Comparison of ENCODE assay signal across 8 cellular contexts in genomic region chr5:132489871-132490483, GRCh38. TPM values are rescaled to one million over a fixed set of nuclear protein-coding genes. Genes with fewer than 3 reads are reported as not detected.
DNase-seq lines count a peak whose midpoint lies in the region; ATAC-seq and TF ChIP-seq lines count a peak whose summit lies in the region.

No MANE protein-coding gene starts in this region.

- peak overlapping the region; percentile 98 for H3K27ac Mint-ChIP-seq in activated T-helper 17 cell treated with anti-CD3 and anti-CD28 coated beads, Interleukin-2, amount 50 U/mL, for 72 hours
- no peak overlapping the region for H3K27ac Mint-ChIP-seq in neural progenitor cell

- peak overlapping the region; percentile 92 for H3K9ac ChIP-seq in GM23248
- no peak overlapping the region for H3K9ac ChIP-seq in neural progenitor cell

- peaks cover under 1% of the 10 kb centered on the region; the same call in 1 of the 2 replicates for H3F3A ChIP-seq in GM23248 (ENCODE audit: insufficient read depth)
- peaks cover 10% of the 10 kb centered on the region for H3F3A ChIP-seq in neural progenitor cell (ENCODE audit: low read depth)

- H3K4me1 Mint-ChIP-seq in activated T-helper 17 cell treated with anti-CD3 and anti-CD28 coated beads, Interleukin-2, amount 50 U/mL, for 72 hours = peaks cover 51% of the 10 kb centered on the region
- peaks cover 10% of the 10 kb centered on the region for H3K4me1 Mint-ChIP-seq in neural progenitor cell

- H3K79me2 ChIP-seq in GM23248 (ENCODE audit: insufficient read depth) (peaks cover 29% of the 10 kb centered on the region), neural progenitor cell (ENCODE audit: low read depth) (no peaks in the 10 kb centered on the region)

- H3K9me3 ChIP-seq in GM23248 (ENCODE audit: low read depth) (no peaks in the 10 kb centered on the region), KOPT-K1 (ENCODE audit: insufficient read depth, low read length, poor library complexity, severe bottlenecking) (no peaks in the 10 kb centered on the region), neural progenitor cell (ENCODE audit: low read depth) (no peaks in the 10 kb centered on the region)

- H3K27me3 ChIP-seq in GM23248 (replicated peaks; ENCODE audit: insufficient read depth) (no peaks in the 10 kb centered on the region), neural progenitor cell (peaks cover 57% of the 10 kb centered on the region)

- H3K9me3 Mint-ChIP-seq in activated T-helper 17 cell treated with anti-CD3 and anti-CD28 coated beads, Interleukin-2, amount 50 U/mL, for 72 hours = no peaks in the 10 kb centered on the region
- no peaks in the 10 kb centered on the region for H3K9me3 Mint-ChIP-seq in neural progenitor cell

- H3K9me2 ChIP-seq in GM23248 (ENCODE audit: insufficient read depth) = no peaks in the 10 kb centered on the region

- TF ChIP-seq CTCF in GM12872 (IDR thresholded peaks at IDR 0.05; ENCODE audit: insufficient read depth, low read depth, low read length) (peak; percentile 27; the same call in 1 of the 3 replicates), fibroblast of pulmonary artery (IDR thresholded peaks at IDR 0.05; ENCODE audit: low read length, missing control alignments) (peak; percentile 12), neural progenitor cell (IDR thresholded peaks at IDR 0.05) (no peak)

- H2AFZ ChIP-seq in GM23248 (peak overlapping the region; percentile 67; the same call in 1 of the 2 replicates), neural progenitor cell (replicated peaks) (peak overlapping the region; percentile 81)

- H3K4me1 ChIP-seq in GM23248 (ENCODE audit: insufficient read depth) (peaks cover under 1% of the 10 kb centered on the region), neural progenitor cell (no peaks in the 10 kb centered on the region)

- H3K4me2 ChIP-seq in GM23248 (ENCODE audit: unreplicated experiment) (peak overlapping the region; percentile 86), neural progenitor cell (peak overlapping the region; percentile 97)

- DNase-seq in GM23248 (peak; percentile 80), fibroblast of pulmonary artery (ENCODE audit: low read depth) (peak; percentile 52), neural progenitor cell (ENCODE audit: low spot score) (peak; percentile 62), GF-D8 (lab: John Stamatoyannopoulos, UW) (no peak), NCI-H1694 treated with DMSO at 0.1 percent for 48 hours (lab: John Stamatoyannopoulos, UW) (no peak)

- H3K36me3 ChIP-seq in GM23248 (ENCODE audit: low read depth) = peaks cover 23% of the 10 kb centered on the region
- peaks cover 51% of the 10 kb centered on the region for H3K36me3 ChIP-seq in KOPT-K1 (ENCODE audit: insufficient read depth, low read length)
- H3K36me3 ChIP-seq in neural progenitor cell = no peaks in the 10 kb centered on the region

- peaks cover 64% of the 10 kb centered on the region for H3K36me3 Mint-ChIP-seq in activated T-helper 17 cell treated with anti-CD3 and anti-CD28 coated beads, Interleukin-2, amount 50 U/mL, for 72 hours (ENCODE audit: low read depth)
- H3K36me3 Mint-ChIP-seq in neural progenitor cell = no peaks in the 10 kb centered on the region

- ATAC-seq in activated T-helper 17 cell treated with anti-CD3 and anti-CD28 coated beads, Interleukin-2, amount 50 U/mL, for 72 hours (replicated peaks) = peak; percentile 2

- H3K4me3 ChIP-seq in GM23248 (peak overlapping the region; percentile 91), fibroblast of pulmonary artery (replicated peaks; ENCODE audit: low read depth, low read length) (peak overlapping the region; percentile 71), neural progenitor cell (peak overlapping the region; percentile 55)

- H4K20me1 ChIP-seq in GM23248 (ENCODE audit: insufficient read depth) (peaks cover 7% of the 10 kb centered on the region; the same call in 1 of the 2 replicates), neural progenitor cell (ENCODE audit: low read depth) (peaks cover 3% of the 10 kb centered on the region)

- no peaks in the 10 kb centered on the region for H3K27me3 Mint-ChIP-seq in activated T-helper 17 cell treated with anti-CD3 and anti-CD28 coated beads, Interleukin-2, amount 50 U/mL, for 72 hours
- H3K27me3 Mint-ChIP-seq in neural progenitor cell (ENCODE audit: insufficient read depth, low read depth) = peaks cover 29% of the 10 kb centered on the region

- 1 to 2% methylated on average over 34 to 48 of the region's 65 CpGs for WGBS in GM23248 (ENCODE audit: low coverage in 1 of 2, low lambda C conversion rate in 2 of 2, missing lambda C conversion rate in 2 of 2), 2 experiments

- H3K27ac ChIP-seq in GM23248 = peak overlapping the region; percentile 88
- peak overlapping the region; percentile 96 for H3K27ac ChIP-seq in KOPT-K1 (ENCODE audit: low read depth, low read length, poor library complexity, severe bottlenecking)
- H3K27ac ChIP-seq in neural progenitor cell = no peak overlapping the region

- peak overlapping the region; percentile 96 for H3K4me3 Mint-ChIP-seq in activated T-helper 17 cell treated with anti-CD3 and anti-CD28 coated beads, Interleukin-2, amount 50 U/mL, for 72 hours
- peak overlapping the region; percentile 83 for H3K4me3 Mint-ChIP-seq in neural progenitor cell

- in situ Hi-C loops in GM23248 (cut with MboI) = no loop called here

RNA-seq across cellular contexts. Expression of gene IRF1, which starts 0.6 kb away (rescaled TPM):
- total RNA-seq in GM23248 (2014; rRNA removed; shearing (Covaris generic)) = 6.2 and 10.4 TPM in 2 replicates
- 21.7 and 22.2 TPM in 2 replicates for polyA plus RNA-seq in GM23248 (2016; fragmentation: Nextera tagmentation; extraction: Ambion mirVana)
- 100 to 1,000 TPM; 125 to 174 TPM for total RNA-seq in activated T-helper 17 cell treated with anti-CD3 and anti-CD28 coated beads, Interleukin-2, amount 50 U/mL, for 72 hours
- total RNA-seq in neural progenitor cell (ENCODE audit: low replicate concordance) = 3.7 and 7.1 TPM in 2 replicates

RNA-seq across cellular contexts. Expression of gene IL5, which starts 53.3 kb away (rescaled TPM):
- not detected in 2 replicates for total RNA-seq in GM23248 (2014; rRNA removed; shearing (Covaris generic))
- not detected in 2 replicates for polyA plus RNA-seq in GM23248 (2016; fragmentation: Nextera tagmentation; extraction: Ambion mirVana)
- total RNA-seq in activated T-helper 17 cell treated with anti-CD3 and anti-CD28 coated beads, Interleukin-2, amount 50 U/mL, for 72 hours = not detected
- total RNA-seq in neural progenitor cell (ENCODE audit: low replicate concordance) = not detected in 2 replicates

Comparison
In these comparisons a context has a peak if more than half of its experiments do, and no peak if none do; other contexts are left out.
1. DNase-seq: peak in GM23248 (single experiment), fibroblast of pulmonary artery (single experiment) and neural progenitor cell (single experiment); none in GF-D8 (single experiment) and NCI-H1694 treated with DMSO at 0.1 percent for 48 hours (single experiment).
2. RNA of gene IRF1, which starts 0.6 kb away (total RNA-seq): 125 to 174 TPM in activated T-helper 17 cell treated with anti-CD3 and anti-CD28 coated beads, Interleukin-2, amount 50 U/mL, for 72 hours; 3.7 to 7.1 TPM in neural progenitor cell and 6.2 to 10.4 TPM in GM23248; every median in the first group is over 10 times any median in the second.
3. Peak in every context shown above with its lines, with median percentiles within 50 percentile points of each other: H3K4me3 ChIP-seq.